In the genomic region with DNA sequence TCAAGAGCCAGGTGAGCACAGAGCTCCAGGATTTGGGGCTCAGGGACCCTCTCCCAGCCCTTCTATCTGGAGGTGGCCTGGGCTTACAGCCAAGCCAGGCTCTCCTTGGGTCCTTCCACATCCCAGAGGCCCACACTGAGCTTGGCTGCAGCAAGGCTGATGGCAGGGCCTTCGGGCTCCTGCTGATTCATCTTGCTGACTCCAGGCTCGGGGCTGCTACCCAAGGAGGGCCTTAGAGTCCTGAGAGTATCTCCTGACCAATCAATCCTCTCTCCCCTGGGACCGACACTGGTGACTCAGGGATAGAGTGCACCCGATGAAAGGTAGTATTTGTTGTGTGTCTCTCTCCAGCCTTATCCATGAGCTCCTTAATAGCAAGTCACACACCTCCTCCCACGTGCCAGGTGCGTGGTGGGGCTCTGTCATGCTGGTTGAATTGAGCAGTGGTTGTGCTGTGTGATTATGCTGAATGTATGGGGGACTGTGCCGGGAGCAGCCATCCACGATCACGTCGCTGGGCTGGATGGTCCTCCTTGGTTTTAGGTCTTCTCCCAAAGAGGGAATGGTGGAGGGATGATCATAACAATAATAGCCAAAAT, we compare ENCODE assay signal across 2 cellular contexts.
TF ChIP-seq lines count a peak whose summit lies in the region.

No MANE protein-coding gene starts in this region.

TF ChIP-seq in WTC11, 78 proteins besides CTCF, POLR2A, EP300 and RAD21 (continued from another document):
- TF ChIP-seq, protein P1, sequence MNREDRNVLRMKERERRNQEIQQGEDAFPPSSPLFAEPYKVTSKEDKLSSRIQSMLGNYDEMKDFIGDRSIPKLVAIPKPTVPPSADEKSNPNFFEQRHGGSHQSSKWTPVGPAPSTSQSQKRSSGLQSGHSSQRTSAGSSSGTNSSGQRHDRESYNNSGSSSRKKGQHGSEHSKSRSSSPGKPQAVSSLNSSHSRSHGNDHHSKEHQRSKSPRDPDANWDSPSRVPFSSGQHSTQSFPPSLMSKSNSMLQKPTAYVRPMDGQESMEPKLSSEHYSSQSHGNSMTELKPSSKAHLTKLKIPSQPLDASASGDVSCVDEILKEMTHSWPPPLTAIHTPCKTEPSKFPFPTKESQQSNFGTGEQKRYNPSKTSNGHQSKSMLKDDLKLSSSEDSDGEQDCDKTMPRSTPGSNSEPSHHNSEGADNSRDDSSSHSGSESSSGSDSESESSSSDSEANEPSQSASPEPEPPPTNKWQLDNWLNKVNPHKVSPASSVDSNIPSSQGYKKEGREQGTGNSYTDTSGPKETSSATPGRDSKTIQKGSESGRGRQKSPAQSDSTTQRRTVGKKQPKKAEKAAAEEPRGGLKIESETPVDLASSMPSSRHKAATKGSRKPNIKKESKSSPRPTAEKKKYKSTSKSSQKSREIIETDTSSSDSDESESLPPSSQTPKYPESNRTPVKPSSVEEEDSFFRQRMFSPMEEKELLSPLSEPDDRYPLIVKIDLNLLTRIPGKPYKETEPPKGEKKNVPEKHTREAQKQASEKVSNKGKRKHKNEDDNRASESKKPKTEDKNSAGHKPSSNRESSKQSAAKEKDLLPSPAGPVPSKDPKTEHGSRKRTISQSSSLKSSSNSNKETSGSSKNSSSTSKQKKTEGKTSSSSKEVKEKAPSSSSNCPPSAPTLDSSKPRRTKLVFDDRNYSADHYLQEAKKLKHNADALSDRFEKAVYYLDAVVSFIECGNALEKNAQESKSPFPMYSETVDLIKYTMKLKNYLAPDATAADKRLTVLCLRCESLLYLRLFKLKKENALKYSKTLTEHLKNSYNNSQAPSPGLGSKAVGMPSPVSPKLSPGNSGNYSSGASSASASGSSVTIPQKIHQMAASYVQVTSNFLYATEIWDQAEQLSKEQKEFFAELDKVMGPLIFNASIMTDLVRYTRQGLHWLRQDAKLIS (CRISPR knock-in tag; IDR thresholded peaks at IDR 0.05; ENCODE audit: borderline replicate concordance) = no peak
- TF ChIP-seq JAZF1 (CRISPR knock-in tag; IDR thresholded peaks at IDR 0.05) (no peak), IRF2 (CRISPR knock-in tag; IDR thresholded peaks at IDR 0.05; ENCODE audit: borderline replicate concordance, low read depth) (no peak), TP53 (CRISPR knock-in tag; IDR thresholded peaks at IDR 0.05) (no peak)

TF ChIP-seq in GM23338, 12 proteins besides CTCF, POLR2A, EP300 and RAD21 (continued from another document):
- TF ChIP-seq, protein P2, sequence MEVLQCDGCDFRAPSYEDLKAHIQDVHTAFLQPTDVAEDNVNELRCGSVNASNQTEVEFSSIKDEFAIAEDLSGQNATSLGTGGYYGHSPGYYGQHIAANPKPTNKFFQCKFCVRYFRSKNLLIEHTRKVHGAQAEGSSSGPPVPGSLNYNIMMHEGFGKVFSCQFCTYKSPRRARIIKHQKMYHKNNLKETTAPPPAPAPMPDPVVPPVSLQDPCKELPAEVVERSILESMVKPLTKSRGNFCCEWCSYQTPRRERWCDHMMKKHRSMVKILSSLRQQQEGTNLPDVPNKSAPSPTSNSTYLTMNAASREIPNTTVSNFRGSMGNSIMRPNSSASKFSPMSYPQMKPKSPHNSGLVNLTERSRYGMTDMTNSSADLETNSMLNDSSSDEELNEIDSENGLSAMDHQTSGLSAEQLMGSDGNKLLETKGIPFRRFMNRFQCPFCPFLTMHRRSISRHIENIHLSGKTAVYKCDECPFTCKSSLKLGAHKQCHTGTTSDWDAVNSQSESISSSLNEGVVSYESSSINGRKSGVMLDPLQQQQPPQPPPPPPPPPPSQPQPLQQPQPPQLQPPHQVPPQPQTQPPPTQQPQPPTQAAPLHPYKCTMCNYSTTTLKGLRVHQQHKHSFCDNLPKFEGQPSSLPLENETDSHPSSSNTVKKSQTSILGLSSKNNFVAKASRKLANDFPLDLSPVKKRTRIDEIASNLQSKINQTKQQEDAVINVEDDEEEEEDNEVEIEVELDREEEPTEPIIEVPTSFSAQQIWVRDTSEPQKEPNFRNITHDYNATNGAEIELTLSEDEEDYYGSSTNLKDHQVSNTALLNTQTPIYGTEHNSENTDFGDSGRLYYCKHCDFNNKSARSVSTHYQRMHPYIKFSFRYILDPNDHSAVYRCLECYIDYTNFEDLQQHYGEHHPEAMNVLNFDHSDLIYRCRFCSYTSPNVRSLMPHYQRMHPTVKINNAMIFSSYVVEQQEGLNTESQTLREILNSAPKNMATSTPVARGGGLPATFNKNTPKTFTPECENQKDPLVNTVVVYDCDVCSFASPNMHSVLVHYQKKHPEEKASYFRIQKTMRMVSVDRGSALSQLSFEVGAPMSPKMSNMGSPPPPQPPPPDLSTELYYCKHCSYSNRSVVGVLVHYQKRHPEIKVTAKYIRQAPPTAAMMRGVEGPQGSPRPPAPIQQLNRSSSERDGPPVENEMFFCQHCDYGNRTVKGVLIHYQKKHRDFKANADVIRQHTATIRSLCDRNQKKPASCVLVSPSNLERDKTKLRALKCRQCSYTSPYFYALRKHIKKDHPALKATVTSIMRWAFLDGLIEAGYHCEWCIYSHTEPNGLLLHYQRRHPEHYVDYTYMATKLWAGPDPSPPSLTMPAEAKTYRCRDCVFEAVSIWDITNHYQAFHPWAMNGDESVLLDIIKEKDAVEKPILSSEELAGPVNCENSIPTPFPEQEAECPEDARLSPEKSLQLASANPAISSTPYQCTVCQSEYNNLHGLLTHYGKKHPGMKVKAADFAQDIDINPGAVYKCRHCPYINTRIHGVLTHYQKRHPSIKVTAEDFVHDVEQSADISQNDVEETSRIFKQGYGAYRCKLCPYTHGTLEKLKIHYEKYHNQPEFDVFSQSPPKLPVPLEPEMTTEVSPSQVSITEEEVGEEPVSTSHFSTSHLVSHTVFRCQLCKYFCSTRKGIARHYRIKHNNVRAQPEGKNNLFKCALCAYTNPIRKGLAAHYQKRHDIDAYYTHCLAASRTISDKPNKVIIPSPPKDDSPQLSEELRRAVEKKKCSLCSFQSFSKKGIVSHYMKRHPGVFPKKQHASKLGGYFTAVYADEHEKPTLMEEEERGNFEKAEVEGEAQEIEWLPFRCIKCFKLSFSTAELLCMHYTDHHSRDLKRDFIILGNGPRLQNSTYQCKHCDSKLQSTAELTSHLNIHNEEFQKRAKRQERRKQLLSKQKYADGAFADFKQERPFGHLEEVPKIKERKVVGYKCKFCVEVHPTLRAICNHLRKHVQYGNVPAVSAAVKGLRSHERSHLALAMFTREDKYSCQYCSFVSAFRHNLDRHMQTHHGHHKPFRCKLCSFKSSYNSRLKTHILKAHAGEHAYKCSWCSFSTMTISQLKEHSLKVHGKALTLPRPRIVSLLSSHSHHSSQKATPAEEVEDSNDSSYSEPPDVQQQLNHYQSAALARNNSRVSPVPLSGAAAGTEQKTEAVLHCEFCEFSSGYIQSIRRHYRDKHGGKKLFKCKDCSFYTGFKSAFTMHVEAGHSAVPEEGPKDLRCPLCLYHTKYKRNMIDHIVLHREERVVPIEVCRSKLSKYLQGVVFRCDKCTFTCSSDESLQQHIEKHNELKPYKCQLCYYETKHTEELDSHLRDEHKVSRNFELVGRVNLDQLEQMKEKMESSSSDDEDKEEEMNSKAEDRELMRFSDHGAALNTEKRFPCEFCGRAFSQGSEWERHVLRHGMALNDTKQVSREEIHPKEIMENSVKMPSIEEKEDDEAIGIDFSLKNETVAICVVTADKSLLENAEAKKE (CRISPR knock-in tag; IDR thresholded peaks at IDR 0.05) = no peak
